ENCODE assay signal across 7 cellular contexts in the genomic region with DNA sequence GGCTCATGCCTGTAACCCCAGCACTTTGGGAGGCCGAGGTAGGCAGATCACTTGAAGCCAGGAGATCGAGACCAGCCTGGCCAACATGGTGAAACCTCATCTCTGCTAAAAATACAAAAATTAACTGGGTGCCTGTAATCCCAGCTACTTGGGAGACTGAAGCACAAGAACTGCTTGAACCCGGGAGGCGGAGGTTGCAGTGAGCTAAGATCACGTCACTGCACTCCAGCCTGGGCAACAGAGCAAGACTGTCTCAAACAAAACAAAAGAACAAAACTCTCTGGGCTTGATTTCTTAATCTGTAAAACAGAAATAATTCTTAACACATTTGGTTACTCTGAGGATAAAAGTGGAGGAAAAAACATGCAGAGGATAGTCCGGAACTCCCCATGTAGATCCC. TPM values are rescaled to one million over a fixed set of nuclear protein-coding genes. Genes with fewer than 3 reads are reported as not detected.
DNase-seq lines count a peak whose midpoint lies in the region; FAIRE-seq and TF ChIP-seq lines count a peak whose summit lies in the region.
"Not testable (repeated sequence)": the region's sequence is repeated elsewhere in the genome, so short reads cannot be mapped to it uniquely, and the experiment has no call there.

No MANE protein-coding gene starts in this region.

- H3K4me1 ChIP-seq in ACC112 (ENCODE audit: control insufficient read depth, insufficient read depth, low read length, unreplicated experiment) (peaks cover 52% of the 10 kb centered on the region), ascending aorta (peaks cover 3 to 56% of the 10 kb centered on the region in 2 donors), endothelial cell of umbilical vein (ENCODE audit: control insufficient read depth, extremely low read depth, insufficient read depth, low read length) (peaks cover 34% of the 10 kb centered on the region), left ventricle myocardium inferior (peaks cover 78% of the 10 kb centered on the region), subcutaneous abdominal adipose tissue (ENCODE audit: control insufficient read depth in 5 of 5, insufficient read depth in 5 of 5, low read length in 5 of 5) (peaks cover 10 to 42% (median 41%) of the 10 kb centered on the region in 5 donors)

- not testable (repeated sequence) for H3K36me3 Mint-ChIP-seq in osteocyte (ENCODE audit: unreplicated experiment)

- peaks cover 46% of the 10 kb centered on the region for H3K4me1 Mint-ChIP-seq in osteocyte (ENCODE audit: unreplicated experiment)

- H2AFZ ChIP-seq in ACC112 (ENCODE audit: low read length, unreplicated experiment), result peak overlapping the region; percentile 8
- H2AFZ ChIP-seq in endothelial cell of umbilical vein (ENCODE audit: low read depth, low read length), result not testable (repeated sequence)

- TF ChIP-seq CTCF in RWPE1 (conservative IDR thresholded peaks at IDR 0.05; ENCODE audit: low read depth); ascending aorta (IDR thresholded peaks at IDR 0.05); endothelial cell of umbilical vein (IDR thresholded peaks at IDR 0.05; ENCODE audit: extremely low read depth in 1 of 2, insufficient read depth in 1 of 2, low read depth in 1 of 2, low read length in 2 of 2); left ventricle myocardium inferior (IDR thresholded peaks at IDR 0.05; ENCODE audit: borderline replicate concordance); osteocyte (IDR thresholded peaks at IDR 0.05): not testable (repeated sequence)

- H3K9me3 ChIP-seq in ascending aorta; endothelial cell of umbilical vein (replicated peaks; ENCODE audit: control insufficient read depth, insufficient read depth, low read length); left ventricle myocardium inferior (replicated peaks); subcutaneous abdominal adipose tissue (ENCODE audit: control insufficient read depth in 5 of 5, low read length in 5 of 5): not testable (repeated sequence)

- H3K27me3 ChIP-seq in ACC112 (ENCODE audit: insufficient read depth, low read length); ascending aorta; endothelial cell of umbilical vein (ENCODE audit: control insufficient read depth in 2 of 2, insufficient read depth in 2 of 2, low read length in 2 of 2); left ventricle myocardium inferior (ENCODE audit: low read depth); subcutaneous abdominal adipose tissue (ENCODE audit: control insufficient read depth in 5 of 5, insufficient read depth in 4 of 5, low read length in 5 of 5): not testable (repeated sequence)

- TF ChIP-seq POLR2A in endothelial cell of umbilical vein (IDR thresholded peaks at IDR 0.05; ENCODE audit: low read depth, low read length), result not testable (repeated sequence)

- not testable (repeated sequence) for BruUV-seq in endothelial cell of umbilical vein (replicated peaks; lab: Mats Ljungman, UMichigan)

- peak overlapping the region; percentile 59 for H3K27ac Mint-ChIP-seq in osteocyte (ENCODE audit: unreplicated experiment)

- H3K9me3 Mint-ChIP-seq in osteocyte (ENCODE audit: unreplicated experiment), result not testable (repeated sequence)

- not testable (repeated sequence) for H3K9me1 ChIP-seq in endothelial cell of umbilical vein (replicated peaks; ENCODE audit: control insufficient read depth, extremely low read depth, insufficient read depth, low read length)

- intact Hi-C loops in ascending aorta (cut with DNase I), result loop anchor here (5.0 kb wide), 1 partner anchor 87 kb away; no protein-coding TSS in a partner anchor
- intact Hi-C loops in endothelial cell of umbilical vein (cut with micrococcal nuclease); left ventricle myocardium inferior (cut with micrococcal nuclease): not testable (repeated sequence)

- not testable (repeated sequence) for H3K9ac ChIP-seq in endothelial cell of umbilical vein (replicated peaks; ENCODE audit: extremely low read depth, insufficient read depth, low read length); subcutaneous abdominal adipose tissue (ENCODE audit: low read length in 5 of 5)

- DNase-seq in RWPE1 (ENCODE audit: low spot score); ascending aorta (ENCODE audit: low spot score in 2 of 2); endothelial cell of umbilical vein (ENCODE audit: low read depth, low spot score); left ventricle myocardium inferior; osteocyte (ENCODE audit: extremely low spot score, unreplicated experiment): not testable (repeated sequence)

- dilution Hi-C loops in endothelial cell of umbilical vein (cut with MboI; ENCODE audit: extremely low pct_ligation_motif_present, low sequenced_read_pairs), result not testable (repeated sequence)

- not testable (repeated sequence) for FAIRE-seq in endothelial cell of umbilical vein (lab: Jason Lieb, UNC)

- not testable (repeated sequence) for H3K27me3 Mint-ChIP-seq in osteocyte (ENCODE audit: unreplicated experiment)

- not testable (repeated sequence) for H3K36me3 ChIP-seq in ACC112 (ENCODE audit: insufficient read depth, low read length); ascending aorta; endothelial cell of umbilical vein (ENCODE audit: control insufficient read depth in 2 of 2, extremely low read depth in 1 of 2, insufficient read depth in 2 of 2, low read length in 2 of 2); left ventricle myocardium inferior; subcutaneous abdominal adipose tissue (ENCODE audit: control insufficient read depth in 5 of 5, insufficient read depth in 5 of 5, low read length in 5 of 5)

- not testable (repeated sequence) for H3K4me3 Mint-ChIP-seq in osteocyte (ENCODE audit: unreplicated experiment)

- H4K20me1 ChIP-seq in endothelial cell of umbilical vein (replicated peaks; ENCODE audit: control insufficient read depth, extremely low read depth, insufficient read depth, low read length), result not testable (repeated sequence)

- H3K27ac ChIP-seq in ACC112 (ENCODE audit: low read depth, low read length) (peak overlapping the region; percentile 96), RWPE1 (peak overlapping the region; percentile 93), ascending aorta (peak overlapping the region; percentile 18 to 62), endothelial cell of umbilical vein (ENCODE audit: insufficient read depth, low read depth, low read length) (peak overlapping the region; percentile 53), left ventricle myocardium inferior (replicated peaks) (peak overlapping the region; percentile 39), subcutaneous abdominal adipose tissue (ENCODE audit: low read depth, low read length) (peak overlapping the region; percentile 94)

- POLR2A ChIA-PET in RWPE1 (lab: Yijun Ruan, JAX; ENCODE audit: low non-redundant PET); endothelial cell of umbilical vein (lab: Charles Lee): not testable (repeated sequence)

- H3K4me2 ChIP-seq in endothelial cell of umbilical vein (ENCODE audit: insufficient read depth, low read length), result peak overlapping the region; percentile 62

- H3K4me3 ChIP-seq in ACC112 (ENCODE audit: low read depth, low read length) (peak overlapping the region; percentile 50; the same call in 1 of the 2 replicates), ascending aorta (peak overlapping the region in 1 of 2 donors; percentile 15), subcutaneous abdominal adipose tissue (ENCODE audit: low read depth in 1 of 5, low read length in 5 of 5) (peak overlapping the region in 1 of 5 donors; percentile 35)
- not testable (repeated sequence) for H3K4me3 ChIP-seq in endothelial cell of umbilical vein (replicated peaks in 1 of 3; ENCODE audit: insufficient read depth in 1 of 3, low read depth in 1 of 3, low read length in 3 of 3); left ventricle myocardium inferior

- CTCF ChIA-PET in RWPE1 (lab: Yijun Ruan, JAX), result not testable (repeated sequence)
- CTCF ChIA-PET in endothelial cell of umbilical vein (lab: Charles Lee), result interaction anchor here (0.7 to 1.1 kb wide), 3 partner anchors 10 to 189 kb away, joined by 3 read pairs; no protein-coding TSS in a partner anchor

- peaks cover 31% of the 10 kb centered on the region for H3K79me2 ChIP-seq in ACC112 (ENCODE audit: control insufficient read depth, insufficient read depth, low read length, unreplicated experiment)
- H3K79me2 ChIP-seq in endothelial cell of umbilical vein (ENCODE audit: control insufficient read depth, insufficient read depth, low read length), result peaks cover 12% of the 10 kb centered on the region

RNA-seq across cellular contexts. Expression of a gene that starts 56.6 kb away (rescaled TPM):
- total RNA-seq in ascending aorta, result 52.0 TPM
- total RNA-seq in endothelial cell of umbilical vein, result 41.3 and 47.0 TPM in 2 replicates
- 25.5 and 31.2 TPM in 2 replicates for polyA plus RNA-seq in endothelial cell of umbilical vein
- polyA plus RNA-seq in endothelial cell of umbilical vein (2011; cell fraction: cytosol; rRNA removed), result 15.5 and 15.8 TPM in 2 replicates
- 23.4 and 25.6 TPM in 2 replicates for polyA plus RNA-seq in endothelial cell of umbilical vein (2011; cell fraction: nucleus; rRNA removed)
- 11.7 and 12.9 TPM in 2 replicates for polyA plus RNA-seq in endothelial cell of umbilical vein (2012)
- 85.6 and 92.4 TPM in 2 replicates for polyA minus RNA-seq in endothelial cell of umbilical vein
- 32.8 TPM for polyA minus RNA-seq in endothelial cell of umbilical vein (2011; cell fraction: cytosol; rRNA and poly(A)+ RNA removed)
- 103 and 113 TPM in 2 replicates for polyA minus RNA-seq in endothelial cell of umbilical vein (2011; cell fraction: nucleus; rRNA and poly(A)+ RNA removed)
- total RNA-seq in left ventricle myocardium inferior, result 90.2 TPM
- total RNA-seq in osteocyte, result 43.3 and 46.7 TPM in 2 replicates

Comparison
In these comparisons a context has a peak if more than half of its experiments do, and no peak if none do; other contexts are left out.
1. H3K27ac ChIP-seq: peak in every context shown above with its lines; median percentile 96 in ACC112; 94 in subcutaneous abdominal adipose tissue; 93 in RWPE1; 53 in endothelial cell of umbilical vein; 40 in ascending aorta; 39 in left ventricle myocardium inferior.